29 cellular contexts compared by ENCODE assay signal in genomic region chr18:37667836-37668235, GRCh38.
"Had no signal": no experiment of that assay in that cellular context is flagged by ENCODE, and none has a peak within 500 bp of the region (broad histone marks: within the 10 kb centered on the region; RNA-seq: fewer than 3 reads in every experiment).

No MANE protein-coding gene starts in this region.

- H3K9me3 ChIP-seq: lower lobe of right lung, neutrophil, prostate gland, testis, thyroid gland, transverse colon, upper lobe of left lung, vagina had no signal

- H3K4me2 ChIP-seq: neural progenitor cell had no signal

- H3K27ac ChIP-seq: lower lobe of right lung, neural progenitor cell, neutrophil, prostate gland, skin epidermis, testis, thyroid gland, transverse colon, upper lobe of left lung, vagina had no signal

- H3K4me3 ChIP-seq: lower lobe of right lung, neural progenitor cell, prostate gland, skin epidermis, testis, thyroid gland, transverse colon, upper lobe of left lung, vagina had no signal

- ATAC-seq: left cardiac atrium; left lobe of liver; left ventricle myocardium superior; naive thymus-derived CD8-positive, alpha-beta T cell; right cardiac atrium; sciatic nerve; stimulated activated naive B cell treated with anti-CD40 and anti-IgM and Interleukin-4, amounts not matched to agents 10 μg/mL and 1 μg/mL and 100 μg/mL, for 72 hours; stimulated activated naive CD8-positive, alpha-beta T cell treated with anti-CD3 and anti-CD28 coated beads, Interleukin-15, Interleukin-2, amounts not matched to agents 100 U/mL and 50 U/mL, for 24 hours had no signal

- H3K36me3 ChIP-seq: lower lobe of right lung, neural progenitor cell, neutrophil, prostate gland, thyroid gland, transverse colon, upper lobe of left lung, vagina had no signal

- H3K9ac ChIP-seq: neural progenitor cell had no signal

- DNase-seq: hypothalamus; immature natural killer cell; kidney glomerular epithelial cell; left cardiac atrium; left ventricle myocardium superior; lower lobe of right lung; naive thymus-derived CD8-positive, alpha-beta T cell; nephron progenitor cell; occipital lobe; posterior cingulate gyrus; retina; right cardiac atrium; stimulated activated CD4-positive, alpha-beta T cell treated with anti-CD3 and anti-CD28 coated beads, Interleukin-12 subunit alpha, Interleukin-12 subunit beta, amount 100 ng/mL, for 4 hours; stimulated activated CD4-positive, alpha-beta T cell treated with anti-CD3 and anti-CD28 coated beads, Interleukin-15, amount 100 ng/mL, for 24 hours; stimulated activated CD4-positive, alpha-beta T cell treated with anti-CD3 and anti-CD28 coated beads, Interleukin-2, amount 100 ng/mL, for 24 hours; stimulated activated CD4-positive, alpha-beta T cell treated with anti-CD3 and anti-CD28 coated beads, Interleukin-4, amount 100 ng/mL, for 1 hour; stimulated activated naive B cell treated with anti-CD40 and anti-IgM and Interleukin-4, amounts not matched to agents 10 μg/mL and 1 μg/mL and 100 μg/mL, for 72 hours; stimulated activated naive CD8-positive, alpha-beta T cell treated with anti-CD3 and anti-CD28 coated beads, Interleukin-15, Interleukin-2, amounts not matched to agents 100 U/mL and 50 U/mL, for 24 hours; testis; thyroid gland; transverse colon; upper lobe of left lung had no signal

- H3K4me1 ChIP-seq: prostate gland, testis, thyroid gland, transverse colon, vagina had no signal

- H2AFZ ChIP-seq: neural progenitor cell had no signal

- H3K27me3 ChIP-seq: neural progenitor cell, neutrophil, testis, thyroid gland, transverse colon, upper lobe of left lung, vagina had no signal
